In the genomic region with DNA sequence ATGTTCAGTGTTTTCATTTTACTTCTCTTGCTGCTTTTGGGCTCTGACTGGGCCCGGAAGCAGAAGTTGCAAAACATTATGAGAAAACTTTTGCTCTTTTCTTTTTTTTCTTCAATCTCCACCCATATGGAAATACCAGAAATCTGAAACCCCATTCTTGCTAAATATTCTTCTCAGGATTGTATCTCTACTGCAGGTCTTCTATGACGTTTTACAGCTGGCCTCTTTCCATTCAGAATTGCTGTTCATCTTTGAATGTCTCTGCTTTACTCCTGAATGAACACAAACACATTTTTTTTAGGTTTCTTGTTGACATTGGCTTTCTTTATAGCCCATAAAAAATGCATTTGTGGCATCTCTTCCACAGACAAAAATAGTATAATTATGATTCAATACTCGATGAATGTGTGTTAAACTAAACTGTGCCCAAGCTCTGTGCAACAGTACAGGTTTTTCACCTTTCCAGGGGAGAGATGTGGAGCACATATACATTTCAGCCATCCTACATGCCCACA, we compare ENCODE assay signal across 8 cellular contexts. TPM values are rescaled to one million over a fixed set of nuclear protein-coding genes. Genes with fewer than 3 reads are reported as not detected.
A peak's percentile ranks its signal among the peaks of the same experiment; 100 is the strongest.
DNase-seq lines count a peak whose midpoint lies in the region; ATAC-seq and TF ChIP-seq lines count a peak whose summit lies in the region.

No MANE protein-coding gene starts in this region.

- peak overlapping the region; percentile 85 for H3K27ac Mint-ChIP-seq in activated CD8-positive, alpha-beta T cell treated with anti-CD3 and anti-CD28 coated beads, Interleukin-2, amount 10 ng/mL, durations not matched to agents 7 days and 5 days

- no peaks in the 10 kb centered on the region for H3K9me3 Mint-ChIP-seq in activated CD8-positive, alpha-beta T cell treated with anti-CD3 and anti-CD28 coated beads, Interleukin-2, amount 10 ng/mL, durations not matched to agents 7 days and 5 days (ENCODE audit: insufficient read depth)

- peaks cover 73% of the 10 kb centered on the region for H3K4me1 ChIP-seq in DND-41 (ENCODE audit: insufficient read depth, low read length)
- H3K4me1 ChIP-seq in lower lobe of right lung = peaks cover 18% of the 10 kb centered on the region

- peak overlapping the region; percentile 56 for H3K9ac ChIP-seq in DND-41 (ENCODE audit: low read depth, low read length)

- CTCF ChIA-PET in activated CD8-positive, alpha-beta T cell treated with anti-CD3 and anti-CD28 coated beads, Interleukin-2, amount 10 ng/mL, durations not matched to agents 7 days and 5 days (lab: Charles Lee) = interaction anchor here (1.0 to 1.8 kb wide), 6 partner anchors 29 to 44 kb away, joined by 3 to 7 read pairs (median 4); no protein-coding TSS in a partner anchor

- H3K27me3 Mint-ChIP-seq in activated CD8-positive, alpha-beta T cell treated with anti-CD3 and anti-CD28 coated beads, Interleukin-2, amount 10 ng/mL, durations not matched to agents 7 days and 5 days (ENCODE audit: low read depth) = no peaks in the 10 kb centered on the region

- TF ChIP-seq CTCF in DND-41 (IDR thresholded peaks at IDR 0.05; ENCODE audit: borderline replicate concordance, extremely low read depth, low read length, poor library complexity, severe bottlenecking) (no peak), lower lobe of right lung (IDR thresholded peaks at IDR 0.05) (no peak)

- POLR2A ChIA-PET in activated CD8-positive, alpha-beta T cell treated with anti-CD3 and anti-CD28 coated beads, Interleukin-2, amount 10 ng/mL, durations not matched to agents 7 days and 5 days (lab: Charles Lee) = interaction anchor here (0.9 to 1.7 kb wide), 6 partner anchors 9 to 36 kb away, joined by 3 to 9 read pairs (median 6); no protein-coding TSS in a partner anchor

- no peaks in the 10 kb centered on the region for H4K20me1 ChIP-seq in DND-41 (ENCODE audit: insufficient read depth, low read length)

- 0 out of 2 replicates have a peak overlapping the region, but pooled peaks have one; percentile 21 for H2AFZ ChIP-seq in DND-41 (ENCODE audit: low read depth, low read length)

- no peaks in the 10 kb centered on the region for H3K36me3 ChIP-seq in DND-41 (ENCODE audit: insufficient read depth, low read length)
- H3K36me3 ChIP-seq in KOPT-K1 (ENCODE audit: insufficient read depth, low read length) = peaks cover 2% of the 10 kb centered on the region; the same call in 1 of the 2 replicates
- no peaks in the 10 kb centered on the region for H3K36me3 ChIP-seq in lower lobe of right lung
- no peaks in the 10 kb centered on the region for H3K36me3 ChIP-seq in H7 (replicated peaks; ENCODE audit: control insufficient read depth, insufficient read depth, low read length)

- peaks cover 73% of the 10 kb centered on the region for H3K79me2 ChIP-seq in DND-41 (ENCODE audit: insufficient read depth, low read length)

- ATAC-seq in DND-41 (ENCODE audit: insufficient read depth, low read depth) = no peak
- ATAC-seq in GM21526 (IDR thresholded peaks at IDR 0.05; ENCODE audit: low FRiP score, unreplicated experiment) = peak; percentile 35
- peak; percentile 26 for ATAC-seq in activated CD8-positive, alpha-beta T cell treated with anti-CD3 and anti-CD28 coated beads, Interleukin-2, amount 10 ng/mL, durations not matched to agents 7 days and 5 days
- peak; percentile 37 to 72 for ATAC-seq in lower lobe of right lung

- intact Hi-C loops in lower lobe of right lung (cut with DNase I) = no loop called here

- peak overlapping the region; percentile 65 for H3K4me3 Mint-ChIP-seq in activated CD8-positive, alpha-beta T cell treated with anti-CD3 and anti-CD28 coated beads, Interleukin-2, amount 10 ng/mL, durations not matched to agents 7 days and 5 days

- H3K4me3 ChIP-seq in DND-41 (ENCODE audit: low read depth in 1 of 2, low read length in 2 of 2) (no peak overlapping the region; a peak in 1 of 4 replicates), lower lobe of right lung (no peak overlapping the region), H7 (ENCODE audit: insufficient read depth, low read depth, low read length) (no peak overlapping the region)

- peak overlapping the region; percentile 63 for H3K4me2 ChIP-seq in DND-41 (ENCODE audit: insufficient read depth, low read length)

- H3K36me3 Mint-ChIP-seq in activated CD8-positive, alpha-beta T cell treated with anti-CD3 and anti-CD28 coated beads, Interleukin-2, amount 10 ng/mL, durations not matched to agents 7 days and 5 days (ENCODE audit: low read depth) = peaks cover 52% of the 10 kb centered on the region

- H3K27ac ChIP-seq in DND-41 (ENCODE audit: low read length) = peak overlapping the region; percentile 90
- H3K27ac ChIP-seq in KOPT-K1 (ENCODE audit: low read depth, low read length, poor library complexity, severe bottlenecking) = peak overlapping the region; percentile 83
- H3K27ac ChIP-seq in lower lobe of right lung = no peak overlapping the region

- H3K9me3 ChIP-seq in DND-41 (ENCODE audit: insufficient read depth, low read length, severe bottlenecking) (no peaks in the 10 kb centered on the region), KOPT-K1 (ENCODE audit: insufficient read depth, low read length, poor library complexity, severe bottlenecking) (no peaks in the 10 kb centered on the region), lower lobe of right lung (no peaks in the 10 kb centered on the region)

- DNase-seq in DND-41 (no peak), lower lobe of right lung (no peak), H7 (no peak), cerebellar nuclear complex (lab: John Stamatoyannopoulos, UW) (no peak)
- DNase-seq in activated CD8-positive, alpha-beta T cell treated with anti-CD3 and anti-CD28 coated beads, Interleukin-2, amount 10 ng/mL, durations not matched to agents 7 days and 5 days = no peak
- DNase-seq in activated CD8-positive, alpha-beta memory T cell treated with anti-CD3 and anti-CD28 coated beads, Interleukin-2, amount 50 U/mL, for 48 hours = no peak

- H3K27me3 ChIP-seq in DND-41 (ENCODE audit: insufficient read depth, low read length, poor library complexity) (no peaks in the 10 kb centered on the region), lower lobe of right lung (ENCODE audit: low read depth) (no peaks in the 10 kb centered on the region), H7 (ENCODE audit: control insufficient read depth, insufficient read depth, low read length) (no peaks in the 10 kb centered on the region)

- peaks cover 63% of the 10 kb centered on the region for H3K4me1 Mint-ChIP-seq in activated CD8-positive, alpha-beta T cell treated with anti-CD3 and anti-CD28 coated beads, Interleukin-2, amount 10 ng/mL, durations not matched to agents 7 days and 5 days (ENCODE audit: low read depth)

RNA-seq across cellular contexts. Expression of a gene that starts 18.8 kb away (rescaled TPM):
- 100 to 1,000 TPM; 604 to 619 TPM for total RNA-seq in activated CD8-positive, alpha-beta T cell treated with anti-CD3 and anti-CD28 coated beads, Interleukin-2, amount 10 ng/mL, durations not matched to agents 7 days and 5 days
- total RNA-seq in lower lobe of right lung = 214 TPM
- total RNA-seq in H7 (2014; rRNA removed; shearing (Covaris generic)) = not detected in 2 replicates

Comparison
In these comparisons a context has a peak if more than half of its experiments do, and no peak if none do; other contexts are left out.
1. RNA of a gene that starts 18.8 kb away (total RNA-seq): 604 to 619 TPM in activated CD8-positive, alpha-beta T cell treated with anti-CD3 and anti-CD28 coated beads, Interleukin-2, amount 10 ng/mL, durations not matched to agents 7 days and 5 days and 214 TPM in lower lobe of right lung (single experiment); not detected in H7; every median in the first group is over 100 times any median in the second.